ENCODE assay signal across 6 cellular contexts in the genomic region with DNA sequence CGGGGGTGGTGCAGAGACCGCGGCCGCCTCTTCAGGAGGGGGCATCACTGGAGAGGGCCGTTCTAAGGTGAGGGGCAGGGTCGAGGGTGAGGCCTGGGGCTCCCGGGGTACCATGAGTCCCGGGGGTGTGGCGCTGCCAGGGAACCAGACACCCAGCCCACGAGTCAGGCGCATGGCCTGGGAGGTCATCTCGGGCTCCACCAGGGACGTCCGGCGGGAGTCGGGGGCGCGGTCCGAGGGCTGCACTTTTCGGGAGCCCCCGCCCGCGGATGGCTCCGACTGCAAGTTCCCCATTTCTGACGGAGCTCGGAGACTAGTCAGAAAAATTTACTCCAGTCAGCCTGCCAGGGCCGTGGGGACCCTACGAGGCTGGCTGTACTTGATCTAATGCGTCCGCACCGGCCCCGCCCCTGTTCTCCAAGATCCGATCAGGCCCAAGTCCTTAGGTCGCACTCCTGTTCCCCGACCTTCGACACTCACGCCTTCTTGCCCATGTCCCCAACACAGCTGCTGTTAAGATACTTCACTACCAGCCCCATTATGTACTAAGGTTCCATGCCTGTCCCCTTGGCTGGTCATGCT. TPM values are rescaled to one million over a fixed set of nuclear protein-coding genes. Genes with fewer than 3 reads are reported as not detected.
DNase-seq lines count a peak whose midpoint lies in the region; ATAC-seq, FAIRE-seq and TF ChIP-seq lines count a peak whose summit lies in the region.

No MANE protein-coding gene starts in this region.

- CTCF ChIA-PET in A549 (lab: Yijun Ruan, JAX) = interaction anchor here (0.6 to 12.4 kb wide), 15 partner anchors 9 to 589 kb away, joined by 3 to 254 read pairs (median 4); a partner anchor contains a TSS
- CTCF ChIA-PET in PC-3 (lab: Charles Lee) = interaction anchor here (1.4 kb wide), 1 partner anchor 16 kb away, joined by 26 read pairs; a partner anchor contains a TSS

- no peaks in the 10 kb centered on the region for H3K79me2 ChIP-seq in PC-3 (ENCODE audit: low read length)

- H3K36me3 ChIP-seq in PC-3 (ENCODE audit: low read depth, low read length) = peaks cover 8% of the 10 kb centered on the region
- H3K36me3 ChIP-seq in aorta (ENCODE audit: control insufficient read depth in 1 of 2, insufficient read depth in 2 of 2, low read length in 1 of 2) = no peaks in the 10 kb centered on the region

- no peaks in the 10 kb centered on the region for H3F3A ChIP-seq in PC-3 (ENCODE audit: low read length, unreplicated experiment)

- H3K4me1 ChIP-seq in A549 = peaks cover 28% of the 10 kb centered on the region
- H3K4me1 ChIP-seq in PC-3 (ENCODE audit: insufficient read depth, low read length) = peaks cover 7% of the 10 kb centered on the region; the same call in 1 of the 2 replicates
- H3K4me1 ChIP-seq in right cardiac atrium (ENCODE audit: control insufficient read depth, insufficient read depth, low read length) = peaks cover 11% of the 10 kb centered on the region
- no peaks in the 10 kb centered on the region for H3K4me1 ChIP-seq in aorta (ENCODE audit: control insufficient read depth in 1 of 2, insufficient read depth in 2 of 2, low read length in 2 of 2)

- no peak for TF ChIP-seq POLR2A in A549 (IDR thresholded peaks at IDR 0.05; ENCODE audit: low read length)

- no peak for DNase-seq in A549 (ENCODE audit: low read depth in 1 of 2, low spot score in 1 of 2)
- no peak for DNase-seq in PC-3
- peak; percentile 48 to 78 (median 76) for DNase-seq in right cardiac atrium
- peak; percentile 71 to 84 for DNase-seq in aorta
- no peak for DNase-seq in NCI-H526 treated with DMSO at 0.1 percent for 48 hours (lab: John Stamatoyannopoulos, UW)

- no peaks in the 10 kb centered on the region for H3K27me3 ChIP-seq in PC-3 (ENCODE audit: low read length)
- H3K27me3 ChIP-seq in right cardiac atrium (ENCODE audit: control insufficient read depth, insufficient read depth) = no peaks in the 10 kb centered on the region
- no peaks in the 10 kb centered on the region for H3K27me3 ChIP-seq in aorta (ENCODE audit: control insufficient read depth in 1 of 2, insufficient read depth in 2 of 2, low read length in 1 of 2)

- TF ChIP-seq RAD21 in A549 (conservative IDR thresholded peaks at IDR 0.05 in 1 of 2, IDR thresholded peaks at IDR 0.05 in 1 of 2) = no peak

- H3K4me2 ChIP-seq in A549 (peak overlapping the region; percentile 86), PC-3 (ENCODE audit: low read length) (peak overlapping the region; percentile 97)

- H3K9ac ChIP-seq in PC-3 (ENCODE audit: low read length) = no peak overlapping the region

- intact Hi-C loops in PC-3 (cut with micrococcal nuclease) (loop anchor here (5.0 kb wide), 1 partner anchor 50 kb away; a partner anchor contains a TSS), right cardiac atrium (cut with DNase I) (no loop called here), aorta (cut with DNase I) (loop anchor here in 1 of 2 donors (5.0 kb wide), 2 partner anchors 50 to 135 kb away; a partner anchor contains a TSS)

- POLR2A ChIA-PET in A549 (lab: Yijun Ruan, JAX) = interaction anchor here (0.5 to 3.4 kb wide), 14 partner anchors 9 to 544 kb away, joined by 3 to 89 read pairs (median 8); a partner anchor contains a TSS
- POLR2A ChIA-PET in PC-3 (lab: Charles Lee; ENCODE audit: unreplicated experiment) = interaction anchor here (0.5 to 1.5 kb wide), 4 partner anchors 13 to 1049 kb away, joined by 3 to 17 read pairs (median 6); a partner anchor contains a TSS

- no peaks in the 10 kb centered on the region for H4K20me1 ChIP-seq in PC-3 (ENCODE audit: low read length)

- no peak for TF ChIP-seq CTCF in A549 (IDR thresholded peaks at IDR 0.05)
- TF ChIP-seq CTCF in PC-3 (conservative IDR thresholded peaks at IDR 0.05; ENCODE audit: low read depth, low read length) = no peak

- ATAC-seq in A549 (no peak), PC-3 (no peak), right cardiac atrium (peak; percentile 1 to 7), aorta (ENCODE audit: low FRiP score) (no peak), GM18498 (IDR thresholded peaks at IDR 0.05; ENCODE audit: unreplicated experiment) (no peak)

- peak overlapping the region; percentile 74; the same call in 1 of the 2 replicates for H2AFZ ChIP-seq in PC-3 (ENCODE audit: low read length)

- no peaks in the 10 kb centered on the region for H3K9me3 ChIP-seq in A549
- no peaks in the 10 kb centered on the region for H3K9me3 ChIP-seq in PC-3 (ENCODE audit: low read length)
- no peaks in the 10 kb centered on the region for H3K9me3 ChIP-seq in right cardiac atrium (ENCODE audit: control insufficient read depth, low read length)
- no peaks in the 10 kb centered on the region for H3K9me3 ChIP-seq in aorta (ENCODE audit: control insufficient read depth, low read length)

- H3K9me2 ChIP-seq in PC-3 (replicated peaks; ENCODE audit: low read length) = no peaks in the 10 kb centered on the region

- peak overlapping the region; percentile 61 for H3K4me3 ChIP-seq in A549
- H3K4me3 ChIP-seq in PC-3 (ENCODE audit: low read length) = peak overlapping the region; percentile 85
- H3K4me3 ChIP-seq in right cardiac atrium (ENCODE audit: low read length) = peak overlapping the region; percentile 47
- no peak overlapping the region for H3K4me3 ChIP-seq in aorta (ENCODE audit: low read length in 2 of 2)

- WGBS in A549 (ENCODE audit: missing lambda C conversion rate) = 91% methylated on average over 37 of the region's 37 CpGs
- WGBS in right cardiac atrium = 8% methylated on average over 37 of the region's 37 CpGs
- 12 to 16% methylated on average over 28 to 37 of the region's 37 CpGs for WGBS in aorta, 2 donors

- no TSS peak for BruUV-seq in PC-3 (replicated peaks; lab: Mats Ljungman, UMichigan)

- H3K27ac ChIP-seq in A549 (peak overlapping the region in 1 of 2 experiments; percentile 90; a peak in 3 of 6 replicates), PC-3 (ENCODE audit: low read length) (no peak overlapping the region), right cardiac atrium (ENCODE audit: low read length) (no peak overlapping the region), aorta (ENCODE audit: low read depth in 1 of 2, low read length in 2 of 2) (peak overlapping the region in 1 of 2 donors; percentile 4)

- TF ChIP-seq EP300 in A549 (IDR thresholded peaks at IDR 0.05) = no peak

- no peak for FAIRE-seq in A549 (lab: Jason Lieb, UNC)

TF ChIP-seq in A549, 52 proteins besides CTCF, POLR2A, EP300 and RAD21:
- TF ChIP-seq RARB (CRISPR knock-in tag; IDR thresholded peaks at IDR 0.05) = no peak

RNA-seq across cellular contexts. Expression of a gene that starts 0.8 kb away (rescaled TPM):
- polyA plus RNA-seq in A549 (2011; rRNA removed) (not detected in 2 replicates), A549 (2017; fragmentation: RNase III; extraction: RNeasy Plus Mini Kit Qiagen cat#74134 plus additional on column Dnase treatment) (0.33 to 0.66 TPM (median 0.46 TPM) in 3 replicates), right cardiac atrium (0.11 TPM), aorta (1 to 10 TPM in 1 of 2 donors, under 1 TPM in 1; 0.50 to 6.9 TPM)
- 0.08 and 0.22 TPM in 2 replicates for polyA plus RNA-seq in A549 (2012; cell fraction: cytosol; rRNA removed)
- polyA plus RNA-seq in A549 (2012; cell fraction: nucleus; rRNA removed) = 0.11 and 0.23 TPM in 2 replicates
- polyA minus RNA-seq in A549 (2011; rRNA and poly(A)+ RNA removed) = not detected in 2 replicates
- total RNA-seq in PC-3 (2014; rRNA removed) (0.29 and 0.73 TPM in 2 replicates), right cardiac atrium (1 to 10 TPM in 1 of 4 donors, under 1 TPM in 3; 0.09 to 1.3 (median 0.63) TPM), aorta (1 to 10 TPM; 3.3 to 4.7 TPM)

RNA-seq across cellular contexts. Expression of a gene that starts 1.4 kb away (rescaled TPM):
- polyA plus RNA-seq in A549 (2011; rRNA removed) = 3.0 and 3.5 TPM in 2 replicates
- polyA plus RNA-seq in A549 (2012; cell fraction: cytosol; rRNA removed) = 2.3 and 2.6 TPM in 2 replicates
- 11.1 and 12.9 TPM in 2 replicates for polyA plus RNA-seq in A549 (2012; cell fraction: nucleus; rRNA removed)
- polyA plus RNA-seq in A549 (2017; fragmentation: RNase III; extraction: RNeasy Plus Mini Kit Qiagen cat#74134 plus additional on column Dnase treatment) = 2.6 to 3.6 TPM (median 2.8 TPM) in 3 replicates
- 4.0 and 8.1 TPM in 2 replicates for polyA minus RNA-seq in A549 (2011; rRNA and poly(A)+ RNA removed)
- 3.1 and 4.1 TPM in 2 replicates for total RNA-seq in PC-3 (2014; rRNA removed)
- total RNA-seq in right cardiac atrium = 1 to 10 TPM in 1 of 4 donors, under 1 TPM in 3; 0.26 to 2.3 (median 0.63) TPM
- 0.27 TPM for polyA plus RNA-seq in right cardiac atrium
- total RNA-seq in aorta = 10 to 100 TPM; 19.6 to 26.1 TPM
- polyA plus RNA-seq in aorta = 10 to 100 TPM in 1 of 2 donors, 1 to 10 TPM in 1; 1.9 to 11.3 TPM

RNA-seq across cellular contexts. Expression of a gene that starts 12.7 kb away (rescaled TPM):
- polyA plus RNA-seq in A549 (2011; rRNA removed) = 437 and 469 TPM in 2 replicates
- 941 and 1,147 TPM in 2 replicates for polyA plus RNA-seq in A549 (2012; cell fraction: cytosol; rRNA removed)
- polyA plus RNA-seq in A549 (2012; cell fraction: nucleus; rRNA removed) = 541 and 764 TPM in 2 replicates
- polyA plus RNA-seq in A549 (2017; fragmentation: RNase III; extraction: RNeasy Plus Mini Kit Qiagen cat#74134 plus additional on column Dnase treatment) = 456 to 462 TPM (median 458 TPM) in 3 replicates
- polyA minus RNA-seq in A549 (2011; rRNA and poly(A)+ RNA removed) = 402 and 496 TPM in 2 replicates
- total RNA-seq in PC-3 (2014; rRNA removed) = 290 and 367 TPM in 2 replicates
- 100 to 1,000 TPM; 223 to 311 (median 259) TPM for total RNA-seq in right cardiac atrium
- polyA plus RNA-seq in right cardiac atrium = 255 TPM
- total RNA-seq in aorta = 100 to 1,000 TPM in 1 of 2 donors, 10 to 100 TPM in 1; 92.4 to 119 TPM
- polyA plus RNA-seq in aorta = 100 to 1,000 TPM in 1 of 2 donors, 10 to 100 TPM in 1; 95.5 to 108 TPM

RNA-seq across cellular contexts. Expression of a gene that starts 15.8 kb away (rescaled TPM):
- polyA plus RNA-seq in A549 (2011; rRNA removed) = 12.8 and 13.8 TPM in 2 replicates
- 36.5 and 42.2 TPM in 2 replicates for polyA plus RNA-seq in A549 (2012; cell fraction: cytosol; rRNA removed)
- polyA plus RNA-seq in A549 (2012; cell fraction: nucleus; rRNA removed) = 70.9 and 89.2 TPM in 2 replicates
- 19.5 to 20.4 TPM (median 20.1 TPM) in 3 replicates for polyA plus RNA-seq in A549 (2017; fragmentation: RNase III; extraction: RNeasy Plus Mini Kit Qiagen cat#74134 plus additional on column Dnase treatment)
- 7.9 and 13.8 TPM in 2 replicates for polyA minus RNA-seq in A549 (2011; rRNA and poly(A)+ RNA removed)
- 23.5 and 53.6 TPM in 2 replicates for total RNA-seq in PC-3 (2014; rRNA removed)
- 10 to 100 TPM; 10.4 to 16.7 (median 13.6) TPM for total RNA-seq in right cardiac atrium
- polyA plus RNA-seq in right cardiac atrium = 10.3 TPM
- total RNA-seq in aorta = 10 to 100 TPM; 14.5 to 19.6 TPM
- polyA plus RNA-seq in aorta = 10 to 100 TPM; 10.3 to 32.0 TPM

RNA-seq across cellular contexts. Expression of a gene that starts 39.0 kb away (rescaled TPM):
- 0.13 and 0.22 TPM in 2 replicates for polyA plus RNA-seq in A549 (2011; rRNA removed)
- 0.13 and 0.18 TPM in 2 replicates for polyA plus RNA-seq in A549 (2012; cell fraction: cytosol; rRNA removed)
- polyA plus RNA-seq in A549 (2012; cell fraction: nucleus; rRNA removed) = 0.04 and 0.10 TPM in 2 replicates
- polyA plus RNA-seq in A549 (2017; fragmentation: RNase III; extraction: RNeasy Plus Mini Kit Qiagen cat#74134 plus additional on column Dnase treatment) = 0.09 to 0.30 TPM (median 0.18 TPM) in 3 replicates
- polyA minus RNA-seq in A549 (2011; rRNA and poly(A)+ RNA removed) = 0.12 TPM in 1 of 2 replicates, not detected in the other
- total RNA-seq in PC-3 (2014; rRNA removed) = not detected in 2 replicates
- 1 to 10 TPM; 1.3 to 3.2 (median 1.8) TPM for total RNA-seq in right cardiac atrium
- 0.81 TPM for polyA plus RNA-seq in right cardiac atrium
- 1 to 10 TPM; 4.1 to 9.8 TPM for total RNA-seq in aorta
- 1 to 10 TPM in 1 of 2 donors, under 1 TPM in 1; 0.54 to 4.1 TPM for polyA plus RNA-seq in aorta

Comparison
In these comparisons a context has a peak if more than half of its experiments do, and no peak if none do; other contexts are left out.
1. ATAC-seq: peak in right cardiac atrium (2 of 2); none in A549 (0 of 2), PC-3 (single experiment), aorta (single experiment) and GM18498 (single experiment).
2. DNase-seq: peak in right cardiac atrium (3 of 3) and aorta (2 of 2); none in A549 (0 of 2), PC-3 (single experiment) and NCI-H526 treated with DMSO at 0.1 percent for 48 hours (single experiment).
3. H3K4me3 ChIP-seq: peak in A549 (single experiment), PC-3 (single experiment) and right cardiac atrium (single experiment); none in aorta (0 of 2).